Comparison of ENCODE assay signal across 8 cellular contexts in the genomic region with DNA sequence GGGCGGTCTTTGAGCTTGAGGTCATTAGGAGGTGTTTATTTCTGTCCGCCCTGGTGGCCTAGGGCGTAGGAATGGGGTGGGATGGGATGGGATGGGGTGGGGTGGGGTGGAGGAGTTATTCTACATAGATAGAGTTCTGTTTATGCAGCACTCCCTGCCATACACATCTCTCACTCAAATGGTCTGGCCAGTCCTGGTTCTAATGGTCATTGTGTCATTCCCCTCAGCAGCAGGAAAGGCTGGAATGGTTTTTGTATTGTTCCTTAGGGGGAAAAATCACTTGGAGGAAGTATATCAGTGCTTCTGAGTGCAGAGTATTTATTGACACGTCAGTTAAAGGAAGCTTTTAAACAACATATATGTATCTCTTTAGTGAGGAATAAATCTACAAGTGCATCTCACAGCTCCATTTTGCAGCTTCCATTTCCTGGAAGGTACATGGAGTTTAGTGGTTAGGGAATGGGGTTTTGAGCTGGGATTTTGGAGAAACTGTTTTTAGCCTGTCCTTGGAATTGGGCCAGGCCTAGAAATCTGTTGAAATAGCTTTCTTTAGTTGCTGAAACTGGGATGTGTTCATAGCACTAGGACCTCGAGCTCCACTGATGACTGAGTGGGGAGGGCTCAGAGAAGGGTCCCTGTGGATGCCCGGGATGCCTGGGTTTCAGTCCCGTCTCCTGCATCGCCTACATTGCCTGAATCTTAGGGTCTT. TPM values are rescaled to one million over a fixed set of nuclear protein-coding genes. Genes with fewer than 3 reads are reported as not detected.
DNase-seq lines count a peak whose midpoint lies in the region; ATAC-seq, FAIRE-seq and TF ChIP-seq lines count a peak whose summit lies in the region.

No MANE protein-coding gene starts in this region.

- 31% methylated on average over 7 of the region's 8 CpGs for WGBS in right lobe of liver (ENCODE audit: insufficient coverage, low coverage, low lambda C conversion rate, missing lambda C conversion rate)

- H3K27me3 Mint-ChIP-seq in T-helper 1 cell treated with Interleukin-12 subunit alpha and Interleukin-12 subunit beta and Interleukin-4 antibody, amounts not matched to agents 30 μg/mL and 1 μg/mL, for 36 hours (ENCODE audit: low read depth) = no peaks in the 10 kb centered on the region

- H3K4me3 Mint-ChIP-seq in T-helper 1 cell treated with Interleukin-12 subunit alpha and Interleukin-12 subunit beta and Interleukin-4 antibody, amounts not matched to agents 30 μg/mL and 1 μg/mL, for 36 hours = peak overlapping the region; percentile 98

- peaks cover 87% of the 10 kb centered on the region for H3K4me1 Mint-ChIP-seq in T-helper 1 cell treated with Interleukin-12 subunit alpha and Interleukin-12 subunit beta and Interleukin-4 antibody, amounts not matched to agents 30 μg/mL and 1 μg/mL, for 36 hours (ENCODE audit: low read depth)

- no peak for TF ChIP-seq POLR2A in breast epithelium (IDR thresholded peaks at IDR 0.05)
- no peak for TF ChIP-seq POLR2A in right lobe of liver (IDR thresholded peaks at IDR 0.05)

- DNase-seq in T-helper 1 cell (no peak), breast epithelium (ENCODE audit: low spot score in 2 of 2) (no peak), right lobe of liver (no peak), thoracic aorta (ENCODE audit: low spot score) (no peak), frontal cortex (ENCODE audit: low spot score in 2 of 2) (no peak), ecto neural progenitor cell (ENCODE audit: low spot score) (no peak), A172 (ENCODE audit: low spot score) (no peak)

- H3K27ac Mint-ChIP-seq in T-helper 1 cell treated with Interleukin-12 subunit alpha and Interleukin-12 subunit beta and Interleukin-4 antibody, amounts not matched to agents 30 μg/mL and 1 μg/mL, for 36 hours = peak overlapping the region; percentile 60

- H3K4me1 ChIP-seq in breast epithelium (peaks cover 59 to 88% of the 10 kb centered on the region in 2 donors), right lobe of liver (peaks cover 0 to 94% (median 29%) of the 10 kb centered on the region in 4 donors), thoracic aorta (ENCODE audit: control insufficient read depth in 1 of 2, low read depth in 2 of 2) (peaks cover 41 to 72% of the 10 kb centered on the region in 2 donors)

- no peak for FAIRE-seq in frontal cortex (lab: Jason Lieb, UNC)

- H3K4me3 ChIP-seq in breast epithelium (peak overlapping the region in 1 of 3 donors; percentile 47), right lobe of liver (no peak overlapping the region), thoracic aorta (peak overlapping the region; percentile 37)

- intact Hi-C loops in breast epithelium (cut with DNase I; ENCODE audit: low total_unique reads) (loop anchor here (5.0 kb wide), 1 partner anchor 40 kb away; no protein-coding TSS in a partner anchor), right lobe of liver (cut with DNase I) (no loop called here)

- H3K27me3 ChIP-seq in breast epithelium (no peaks in the 10 kb centered on the region), right lobe of liver (no peaks in the 10 kb centered on the region), thoracic aorta (replicated peaks; ENCODE audit: insufficient read depth) (no peaks in the 10 kb centered on the region)

- H3K36me3 Mint-ChIP-seq in T-helper 1 cell treated with Interleukin-12 subunit alpha and Interleukin-12 subunit beta and Interleukin-4 antibody, amounts not matched to agents 30 μg/mL and 1 μg/mL, for 36 hours (ENCODE audit: low read depth) = peaks cover 47% of the 10 kb centered on the region

- H3K9me3 Mint-ChIP-seq in T-helper 1 cell treated with Interleukin-12 subunit alpha and Interleukin-12 subunit beta and Interleukin-4 antibody, amounts not matched to agents 30 μg/mL and 1 μg/mL, for 36 hours = no peaks in the 10 kb centered on the region

- TF ChIP-seq CTCF in breast epithelium (IDR thresholded peaks at IDR 0.05) (no peak), right lobe of liver (IDR thresholded peaks at IDR 0.05) (no peak), thoracic aorta (IDR thresholded peaks at IDR 0.05) (no peak)

- H3K9me3 ChIP-seq in breast epithelium (no peaks in the 10 kb centered on the region), right lobe of liver (no peaks in the 10 kb centered on the region), thoracic aorta (no peaks in the 10 kb centered on the region)

- ATAC-seq in right lobe of liver (peak in 3 of 4 donors; percentile 12 to 24 (median 12)), thoracic aorta (ENCODE audit: insufficient number of reproducible peaks, low FRiP score, low read depth) (peak; percentile 19)

- H3K36me3 ChIP-seq in breast epithelium (no peaks in the 10 kb centered on the region), right lobe of liver (no peaks in the 10 kb centered on the region), thoracic aorta (no peaks in the 10 kb centered on the region)

- H3K27ac ChIP-seq in breast epithelium (peak overlapping the region; percentile 92 to 94), right lobe of liver (peak overlapping the region in 2 of 3 donors; percentile 4 to 36), thoracic aorta (peak overlapping the region in 1 of 2 donors; percentile 23)

RNA-seq across cellular contexts. Expression of gene TSPAN14, which starts 8.3 kb away (rescaled TPM):
- 10 to 100 TPM; 52.8 to 76.8 (median 74.8) TPM for total RNA-seq in breast epithelium
- total RNA-seq in right lobe of liver = 10 to 100 TPM; 22.1 to 39.0 (median 28.4) TPM
- 10 to 100 TPM; 38.2 to 40.1 TPM for total RNA-seq in thoracic aorta
- 17.9 TPM for total RNA-seq in frontal cortex
- 35.0 and 38.4 TPM in 2 replicates for total RNA-seq in A172 (2014; rRNA removed; shearing (Covaris generic))

RNA-seq across cellular contexts. Expression of gene PRXL2A, which starts 54.1 kb away (rescaled TPM):
- 100 to 1,000 TPM in 1 of 3 donors, 10 to 100 TPM in 2; 82.3 to 547 (median 88.4) TPM for total RNA-seq in breast epithelium
- total RNA-seq in right lobe of liver = 10 to 100 TPM; 41.3 to 89.8 (median 80.5) TPM
- total RNA-seq in thoracic aorta = 10 to 100 TPM; 23.5 to 24.1 TPM
- 80.3 TPM for total RNA-seq in frontal cortex
- total RNA-seq in A172 (2014; rRNA removed; shearing (Covaris generic)) = 28.0 and 31.4 TPM in 2 replicates
